Comparison of ENCODE assay signal across 29 cellular contexts in the genomic region with DNA sequence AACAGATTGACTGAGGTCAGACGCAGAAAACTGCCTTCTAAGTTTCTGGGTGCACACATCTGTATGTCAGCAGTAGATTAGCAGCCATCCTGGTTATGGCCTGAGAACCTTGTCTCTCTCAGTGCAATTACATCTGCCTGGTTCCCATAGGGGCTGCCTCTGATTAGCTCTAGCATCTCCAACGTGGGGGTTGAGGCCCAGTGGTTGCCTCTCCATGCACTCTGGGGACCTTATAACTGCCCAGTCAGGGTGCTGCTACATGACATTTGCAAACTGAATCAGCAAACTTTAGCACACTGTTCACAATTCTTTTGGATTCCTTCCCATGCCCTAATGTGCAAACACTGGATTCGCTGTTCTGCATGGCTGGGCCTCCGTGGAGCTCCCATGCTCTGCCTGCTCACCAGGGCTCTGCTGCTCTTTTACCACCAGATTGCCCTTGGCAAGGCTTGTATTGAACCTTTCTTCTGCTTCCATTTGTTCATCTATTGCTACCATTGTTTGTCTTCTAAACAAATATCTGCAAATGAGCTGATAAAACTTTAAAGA. TPM values are rescaled to one million over a fixed set of nuclear protein-coding genes. Genes with fewer than 3 reads are reported as not detected.
DNase-seq lines count a peak whose midpoint lies in the region; ATAC-seq, FAIRE-seq and TF ChIP-seq lines count a peak whose summit lies in the region.
"Had no signal": no experiment of that assay in that cellular context is flagged by ENCODE, and none has a peak within 500 bp of the region (broad histone marks: within the 10 kb centered on the region; RNA-seq: fewer than 3 reads in every experiment).

No MANE protein-coding gene starts in this region.

- H2AFZ ChIP-seq in HepG2 (ENCODE audit: low read length), result no peak overlapping the region
- H2AFZ ChIP-seq: GM23248, hepatocyte had no signal

- CTCF ChIA-PET in HepG2 (lab: Yijun Ruan, JAX; ENCODE audit: low intra/inter-chr PET ratio, low total read pairs), result no interaction called here

- no peak overlapping the region for H3K27ac Mint-ChIP-seq in activated CD4-positive, alpha-beta T cell treated with anti-CD3 and anti-CD28 coated beads, Interleukin-2, amount 10 ng/mL, durations not matched to agents 24 days and 14 days
- H3K27ac Mint-ChIP-seq: activated CD4-positive, alpha-beta T cell treated with anti-CD3 and anti-CD28 coated beads for 36 hours had no signal

- H3K4me1 Mint-ChIP-seq in activated CD4-positive, alpha-beta T cell treated with anti-CD3 and anti-CD28 coated beads, Interleukin-2, amount 10 ng/mL, durations not matched to agents 24 days and 14 days, result no peaks in the 10 kb centered on the region
- H3K4me1 Mint-ChIP-seq: activated CD4-positive, alpha-beta T cell treated with anti-CD3 and anti-CD28 coated beads for 36 hours had no signal

- H3K4me3 Mint-ChIP-seq in activated CD4-positive, alpha-beta T cell treated with anti-CD3 and anti-CD28 coated beads, Interleukin-2, amount 10 ng/mL, durations not matched to agents 24 days and 14 days, result no peak overlapping the region
- H3K4me3 Mint-ChIP-seq: activated CD4-positive, alpha-beta T cell treated with anti-CD3 and anti-CD28 coated beads for 36 hours; activated T-cell treated with anti-CD3 and anti-CD28 coated beads, Interleukin-2, amount 50 U/mL, for 4 hours; CD8-positive, alpha-beta memory T cell; neural crest cell had no signal

- in situ Hi-C loops in HepG2 (cut with HindIII; ENCODE audit: extremely low pct_ligation_motif_present, low pct_unique_long_range_greater_than_20kb), result no loop called here

- H4K20me1 ChIP-seq in HepG2 (ENCODE audit: insufficient read depth, low read length), result no peaks in the 10 kb centered on the region

- no peak overlapping the region for H3K4me2 ChIP-seq in HepG2 (ENCODE audit: low read depth, low read length)
- H3K4me2 ChIP-seq: hepatocyte had no signal

- no peaks in the 10 kb centered on the region for H3K9me3 ChIP-seq in liver (ENCODE audit: control insufficient read depth in 4 of 4, low read length in 3 of 4)
- no peaks in the 10 kb centered on the region for H3K9me3 ChIP-seq in HepG2 (ENCODE audit: low read length)
- H3K9me3 ChIP-seq in thyroid gland, result no peaks in the 10 kb centered on the region
- H3K9me3 ChIP-seq: prostate gland had no signal

- TF ChIP-seq POLR2A in HepG2 (IDR thresholded peaks at IDR 0.05; ENCODE audit: insufficient read depth in 1 of 2, low read depth in 2 of 2, low read length in 2 of 2) (no peak), thyroid gland (IDR thresholded peaks at IDR 0.05) (no peak)

- peak in 1 of 2 donors; percentile 24 for TF ChIP-seq RAD21 in liver (IDR thresholded peaks at IDR 0.05)
- TF ChIP-seq RAD21 in HepG2 (CRISPR knock-in tag; IDR thresholded peaks at IDR 0.05), result no peak

- DNase-seq in HepG2 (ENCODE audit: low spot score), result no peak
- DNase-seq in globus pallidus (ENCODE audit: low spot score), result peak; percentile 95
- peak; percentile 81 for DNase-seq in midbrain (lab: John Stamatoyannopoulos, UW)
- peak; percentile 72 to 79 for DNase-seq in thyroid gland
- DNase-seq in activated CD4-positive, alpha-beta T cell treated with anti-CD3 and anti-CD28 coated beads, Interleukin-2, amount 10 ng/mL, durations not matched to agents 24 days and 14 days, result no peak
- DNase-seq: 8988T; activated CD4-positive, alpha-beta T cell treated with anti-CD3 and anti-CD28 coated beads for 36 hours; activated naive CD4-positive, alpha-beta T cell; activated T-cell treated with anti-CD3 and anti-CD28 coated beads, Interleukin-2, amount 50 U/mL, for 4 hours; CD8-positive, alpha-beta memory T cell; dermis blood vessel endothelial cell; DMS153; GM23248; MM.1S; NCI-H1417; NCI-H2081 treated with DMSO at 0.1 percent for 48 hours; NCI-H446 treated with DMSO at 0.1 percent for 48 hours; OCI-M1; stimulated activated CD4-positive, alpha-beta T cell treated with anti-CD3 and anti-CD28 coated beads, Interleukin-1b, Interleukin-23, amount 100 ng/mL, for 48 hours; T-helper 1 cell had no signal

- H3K4me1 ChIP-seq in liver (ENCODE audit: control insufficient read depth in 4 of 4, insufficient read depth in 4 of 4, low read length in 3 of 4), result peaks cover 0 to 12% (median 2%) of the 10 kb centered on the region in 4 donors
- H3K4me1 ChIP-seq in HepG2 (ENCODE audit: insufficient read depth, low read length), result peaks cover 6% of the 10 kb centered on the region; the same call in 1 of the 2 replicates
- peaks cover 8 to 16% of the 10 kb centered on the region in 2 donors for H3K4me1 ChIP-seq in thyroid gland
- H3K4me1 ChIP-seq: prostate gland had no signal

- H3K9ac ChIP-seq in liver (ENCODE audit: low read depth in 1 of 2, low read length in 2 of 2) (no peak overlapping the region), HepG2 (ENCODE audit: insufficient read depth, low read depth, low read length) (no peak overlapping the region)
- H3K9ac ChIP-seq: GM23248 had no signal

- POLR2A ChIA-PET in HepG2 (lab: Yijun Ruan, JAX), result no interaction called here

- no TSS peak for BruUV-seq in HepG2 (replicated peaks; lab: Mats Ljungman, UMichigan)

- H3K9me3 Mint-ChIP-seq in activated CD4-positive, alpha-beta T cell treated with anti-CD3 and anti-CD28 coated beads, Interleukin-2, amount 10 ng/mL, durations not matched to agents 24 days and 14 days, result peaks cover 3% of the 10 kb centered on the region
- H3K9me3 Mint-ChIP-seq: activated T-cell treated with anti-CD3 and anti-CD28 coated beads, Interleukin-2, amount 50 U/mL, for 4 hours; neural crest cell had no signal

- intact Hi-C loops in HepG2 (cut with micrococcal nuclease; ENCODE audit: unreplicated experiment) (no loop called here), thyroid gland (cut with DNase I) (no loop called here)
- intact Hi-C loops in activated CD4-positive, alpha-beta T cell treated with anti-CD3 and anti-CD28 coated beads, Interleukin-2, amount 10 ng/mL, durations not matched to agents 24 days and 14 days (cut with micrococcal nuclease), result no loop called here

- TF ChIP-seq EP300 in HepG2 (IDR thresholded peaks at IDR 0.05; ENCODE audit: low read depth in 2 of 2, low read length in 2 of 2), result no peak
- no peak for TF ChIP-seq EP300 in HepG2 (CRISPR knock-in tag; IDR thresholded peaks at IDR 0.05; ENCODE audit: borderline replicate concordance)

- FAIRE-seq in HepG2 (lab: Jason Lieb, UNC), result no peak
- FAIRE-seq: islet of Langerhans had no signal

- ATAC-seq in HepG2, result no peak
- ATAC-seq in HG03571 (IDR thresholded peaks at IDR 0.05; ENCODE audit: unreplicated experiment), result no peak
- ATAC-seq in GM19397 (IDR thresholded peaks at IDR 0.05; ENCODE audit: unreplicated experiment), result no peak
- ATAC-seq: activated CD4-positive, alpha-beta T cell treated with anti-CD3 and anti-CD28 coated beads for 36 hours; activated T-cell treated with anti-CD3 and anti-CD28 coated beads, Interleukin-2, amount 50 U/mL, for 4 hours had no signal

- no peak for TF ChIP-seq CTCF in liver (IDR thresholded peaks at IDR 0.05; ENCODE audit: low read depth, low read length, missing input control)
- TF ChIP-seq CTCF in HepG2 (CRISPR knock-in tag; IDR thresholded peaks at IDR 0.05), result no peak
- TF ChIP-seq CTCF in thyroid gland (IDR thresholded peaks at IDR 0.05), result no peak

- H3K36me3 ChIP-seq in liver (ENCODE audit: control insufficient read depth in 4 of 4, insufficient read depth in 3 of 4, low read depth in 1 of 4, low read length in 3 of 4), result no peaks in the 10 kb centered on the region
- H3K36me3 ChIP-seq in HepG2 (replicated peaks in 1 of 2; ENCODE audit: control insufficient read depth in 1 of 2, insufficient read depth in 2 of 2, low read length in 2 of 2), result no peaks in the 10 kb centered on the region
- H3K36me3 ChIP-seq in thyroid gland, result no peaks in the 10 kb centered on the region

- WGBS in liver, result 62% methylated on average over 4 of the region's 4 CpGs
- WGBS in HepG2 (ENCODE audit: low lambda C conversion rate), result 43% methylated on average over 2 of the region's 4 CpGs
- WGBS in thyroid gland, 2 donors, result 32 to 47% methylated on average over 4 of the region's 4 CpGs

- no peaks in the 10 kb centered on the region for H3K27me3 Mint-ChIP-seq in activated CD4-positive, alpha-beta T cell treated with anti-CD3 and anti-CD28 coated beads, Interleukin-2, amount 10 ng/mL, durations not matched to agents 24 days and 14 days
- H3K27me3 Mint-ChIP-seq: activated CD4-positive, alpha-beta T cell treated with anti-CD3 and anti-CD28 coated beads for 36 hours; CD8-positive, alpha-beta memory T cell had no signal

- no peak overlapping the region for H3K27ac ChIP-seq in liver (ENCODE audit: low read depth in 1 of 2, low read length in 2 of 2)
- no peak overlapping the region for H3K27ac ChIP-seq in HepG2 (ENCODE audit: extremely low read length, insufficient read depth, low read length)
- H3K27ac ChIP-seq in thyroid gland, result peak overlapping the region; percentile 14 to 38 (median 37)
- H3K27ac ChIP-seq: GM23248, hepatocyte, prostate gland, skin epidermis had no signal

- H3K36me3 Mint-ChIP-seq in activated CD4-positive, alpha-beta T cell treated with anti-CD3 and anti-CD28 coated beads, Interleukin-2, amount 10 ng/mL, durations not matched to agents 24 days and 14 days (ENCODE audit: low read depth), result peaks cover 6% of the 10 kb centered on the region

- H3K4me3 ChIP-seq in liver (ENCODE audit: low read depth in 1 of 3, low read length in 3 of 3), result no peak overlapping the region
- no peak overlapping the region for H3K4me3 ChIP-seq in HepG2 (replicated peaks in 1 of 3; ENCODE audit: insufficient read depth in 1 of 3, low read depth in 2 of 3, low read length in 3 of 3)
- H3K4me3 ChIP-seq in thyroid gland (replicated peaks in 1 of 3), result no peak overlapping the region
- H3K4me3 ChIP-seq: GM23248, hepatocyte, lung, prostate gland, skin epidermis had no signal

- no peaks in the 10 kb centered on the region for H3K27me3 ChIP-seq in liver (ENCODE audit: control insufficient read depth in 4 of 4, insufficient read depth in 4 of 4, low read length in 3 of 4)
- no peaks in the 10 kb centered on the region for H3K27me3 ChIP-seq in HepG2 (ENCODE audit: control insufficient read depth in 1 of 2, insufficient read depth in 2 of 2, low read length in 2 of 2)
- no peaks in the 10 kb centered on the region for H3K27me3 ChIP-seq in thyroid gland
- H3K27me3 ChIP-seq: hepatocyte had no signal

- no peaks in the 10 kb centered on the region for H3K79me2 ChIP-seq in HepG2 (ENCODE audit: insufficient read depth, low read length)
- H3K79me2 ChIP-seq: hepatocyte had no signal

RNA-seq across cellular contexts. Expression of gene SNX18, which starts 36.2 kb away (rescaled TPM):
- total RNA-seq in liver, result 10 to 100 TPM; 15.4 to 32.5 TPM
- 1 to 10 TPM; 4.9 to 9.7 TPM for polyA plus RNA-seq in liver
- 6.0 and 6.2 TPM in 2 replicates for total RNA-seq in HepG2 (2016; rRNA removed; fragmentation: Illumina TruSeq; extraction: Trizol)
- total RNA-seq in HepG2 (2016; cell fraction: cytosol; rRNA removed; fragmentation: Illumina TruSeq; extraction: Trizol; ENCODE audit: low read depth), result 0.81 and 0.88 TPM in 2 replicates
- 5.6 and 5.9 TPM in 2 replicates for total RNA-seq in HepG2 (2016; cell fraction: insoluble cytoplasmic fraction; rRNA removed; fragmentation: Illumina TruSeq; extraction: Trizol)
- 4.7 and 5.3 TPM in 2 replicates for total RNA-seq in HepG2 (2016; cell fraction: membrane; rRNA removed; fragmentation: Illumina TruSeq; extraction: Trizol)
- 5.4 and 5.5 TPM in 2 replicates for total RNA-seq in HepG2 (2016; cell fraction: nucleus; rRNA removed; fragmentation: Illumina TruSeq; extraction: Trizol)
- 2.3 and 2.7 TPM in 2 replicates for polyA plus RNA-seq in HepG2 (2011; rRNA removed)
- polyA plus RNA-seq in HepG2 (2011; cell fraction: cytosol; rRNA removed), result 2.0 and 3.0 TPM in 2 replicates
- polyA plus RNA-seq in HepG2 (2011; cell fraction: nucleus; rRNA removed), result 3.4 and 3.8 TPM in 2 replicates
- 2.5 and 3.2 TPM in 2 replicates for polyA plus RNA-seq in HepG2 (2012)
- polyA plus RNA-seq in HepG2 (2016; cell fraction: cytosol; fragmentation: Illumina TruSeq; extraction: Trizol; ENCODE audit: low read depth), result 0.60 and 0.81 TPM in 2 replicates
- polyA plus RNA-seq in HepG2 (2016; cell fraction: insoluble cytoplasmic fraction; fragmentation: Illumina TruSeq; extraction: Trizol; ENCODE audit: low read depth), result 6.8 and 8.2 TPM in 2 replicates
- 3.2 and 4.0 TPM in 2 replicates for polyA plus RNA-seq in HepG2 (2016; cell fraction: membrane; fragmentation: Illumina TruSeq; extraction: Trizol; ENCODE audit: low read depth)
- 4.1 and 5.1 TPM in 2 replicates for polyA plus RNA-seq in HepG2 (2016; cell fraction: nucleus; fragmentation: Illumina TruSeq; extraction: Trizol; ENCODE audit: insufficient read depth, low read depth)
- polyA minus RNA-seq in HepG2 (2011; rRNA and poly(A)+ RNA removed; ENCODE audit: low replicate concordance), result 6.5 and 11.0 TPM in 2 replicates
- 6.8 and 6.9 TPM in 2 replicates for polyA minus RNA-seq in HepG2 (2011; cell fraction: cytosol; rRNA and poly(A)+ RNA removed)
- 10.2 and 10.8 TPM in 2 replicates for polyA minus RNA-seq in HepG2 (2011; cell fraction: nucleus; rRNA and poly(A)+ RNA removed)
- 10 to 100 TPM; 50.4 to 89.4 (median 72.8) TPM for total RNA-seq in thyroid gland
- 12.9 and 13.1 TPM in 2 replicates for total RNA-seq in activated CD4-positive, alpha-beta T cell treated with anti-CD3 and anti-CD28 coated beads, Interleukin-2, amount 10 ng/mL, durations not matched to agents 24 days and 14 days

Comparison
In these comparisons a context has a peak if more than half of its experiments do, and no peak if none do; other contexts are left out.
1. H3K27ac ChIP-seq: peak in thyroid gland (3 of 3); none in liver (0 of 2) and HepG2 (single experiment).
2. DNase-seq: peak in globus pallidus (single experiment), midbrain (single experiment) and thyroid gland (2 of 2); none in HepG2 (single experiment) and activated CD4-positive, alpha-beta T cell treated with anti-CD3 and anti-CD28 coated beads, Interleukin-2, amount 10 ng/mL, durations not matched to agents 24 days and 14 days (single experiment).